ENCODE assay signal across 27 cellular contexts in the genomic region with DNA sequence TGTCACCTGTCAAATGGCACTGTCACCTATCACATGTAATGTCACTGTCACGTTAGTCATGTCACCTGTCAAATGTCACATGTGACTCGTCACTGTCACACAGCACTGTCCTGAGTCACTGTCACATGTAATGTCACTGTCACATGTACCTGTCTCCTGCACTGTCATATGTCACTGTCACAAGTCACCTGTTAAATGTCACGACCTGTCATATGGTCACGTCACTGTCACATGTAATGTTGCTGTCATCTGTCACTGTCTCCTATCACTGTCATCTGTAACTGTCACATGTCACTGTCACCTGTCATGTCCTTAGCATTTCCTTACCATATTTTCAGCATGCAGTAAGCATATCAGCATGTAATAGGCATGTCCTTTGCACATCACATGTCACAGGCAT. TPM values are rescaled to one million over a fixed set of nuclear protein-coding genes. Genes with fewer than 3 reads are reported as not detected.
"Had no signal": no experiment of that assay in that cellular context is flagged by ENCODE, and none has a peak within 500 bp of the region (broad histone marks: within the 10 kb centered on the region; RNA-seq: fewer than 3 reads in every experiment).

No MANE protein-coding gene starts in this region.

- H3K27me3 ChIP-seq: SJCRH30 had no signal

- H3K4me3 ChIP-seq: SJCRH30 had no signal

- H3K27ac ChIP-seq: RWPE1, SJCRH30, VCaP had no signal

- H3K36me3 ChIP-seq: SJCRH30 had no signal

- FAIRE-seq: astrocyte had no signal

- H3K9me3 ChIP-seq: SJCRH30, SK-N-SH had no signal

- ATAC-seq: activated naive CD4-positive, alpha-beta T cell treated with anti-CD3 and anti-CD28 coated beads, Interleukin-2, amount 50 U/mL, for 72 hours; activated naive CD8-positive, alpha-beta T cell treated with anti-CD3 and anti-CD28 coated beads, Interleukin-2, amount 50 U/mL, for 24 hours; Panc1 had no signal

- DNase-seq: activated CD4-positive, alpha-beta memory T cell treated with anti-CD3 and anti-CD28 coated beads for 36 hours; activated CD4-positive, alpha-beta T cell treated with anti-CD3 and anti-CD28 coated beads, Interleukin-2, amount 10 ng/mL, durations not matched to agents 7 days and 5 days; activated CD4-positive, CD25-positive, alpha-beta regulatory T cell; activated CD8-positive, alpha-beta memory T cell treated with anti-CD3 and anti-CD28 coated beads for 24 hours; activated naive CD4-positive, alpha-beta T cell; activated naive CD8-positive, alpha-beta T cell treated with anti-CD3 and anti-CD28 coated beads, Interleukin-2, amount 50 U/mL, for 24 hours; activated T-cell treated with anti-CD3 and anti-CD28 coated beads, Interleukin-2, amount 50 U/mL, for 48 hours; NCI-H1092; NCI-H1417; NCI-H2029; NCI-H2107; NCI-H2171 treated with DMSO at 0.1 percent for 48 hours; NCI-H345; NCI-H510A; NCI-H526 treated with DMSO at 0.1 percent for 48 hours; NCI-H82; OCI-M1; Right ventricle myocardium superior; SJCRH30; SK-N-SH; T-helper 1 cell had no signal

- H3K4me1 ChIP-seq: SJCRH30 had no signal

- H3K9me2 ChIP-seq: SK-N-SH had no signal

- H3K9ac ChIP-seq: SK-N-SH had no signal

RNA-seq across cellular contexts. Expression of a gene that starts 27.1 kb away (rescaled TPM):
- total RNA-seq: MCF 10A had no signal
